ENCODE assay signal across 8 cellular contexts in the genomic region with DNA sequence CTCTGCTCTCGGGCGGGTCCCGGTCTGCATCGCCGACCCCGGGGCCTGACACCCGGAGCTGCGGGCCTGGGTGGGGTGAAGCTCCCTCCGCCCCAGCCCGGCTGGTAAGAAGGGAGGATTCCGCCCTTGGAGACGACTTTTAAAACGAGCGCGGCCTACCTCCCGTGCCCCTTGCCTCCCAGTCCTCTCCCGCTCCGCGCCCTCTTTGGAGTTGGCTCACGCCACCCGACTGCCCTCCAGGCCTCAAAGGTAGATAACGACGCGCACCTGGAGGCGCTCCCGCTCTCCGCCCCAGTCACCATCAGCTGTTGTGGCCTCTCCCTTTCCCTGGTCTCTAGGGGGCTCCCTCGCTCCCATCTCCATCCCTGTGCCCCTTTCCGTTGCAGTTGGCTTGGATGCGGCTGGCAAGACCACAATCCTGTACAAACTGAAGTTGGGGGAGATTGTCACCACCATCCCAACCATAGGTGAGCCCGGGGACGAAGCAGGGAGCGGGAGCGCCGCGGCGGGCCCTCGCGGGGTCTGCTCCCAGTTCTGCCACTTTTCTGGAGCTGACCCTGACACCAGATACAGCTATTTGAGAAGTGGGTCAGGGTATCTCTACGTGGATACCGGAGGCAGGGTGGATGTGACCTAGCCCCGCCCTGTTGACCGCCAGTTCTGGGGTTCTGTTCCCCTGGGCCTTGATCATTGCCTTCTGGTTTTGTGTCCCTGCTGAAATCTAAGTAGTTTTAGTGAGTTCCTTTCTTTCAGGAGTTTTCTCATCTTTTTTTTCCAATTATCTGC. TPM values are rescaled to one million over a fixed set of nuclear protein-coding genes. Genes with fewer than 3 reads are reported as not detected.
DNase-seq lines count a peak whose midpoint lies in the region; ATAC-seq and TF ChIP-seq lines count a peak whose summit lies in the region.

No MANE protein-coding gene starts in this region.

- CTCF ChIA-PET in Caco-2 (lab: Charles Lee) = interaction anchor here (1.0 to 1.7 kb wide), 4 partner anchors 12 to 62 kb away, joined by 3 to 8 read pairs (median 4); no protein-coding TSS in a partner anchor

- H3K9me3 ChIP-seq in Caco-2 = no peaks in the 10 kb centered on the region
- no peaks in the 10 kb centered on the region for H3K9me3 ChIP-seq in OCI-LY1 (ENCODE audit: low read length)
- no peaks in the 10 kb centered on the region for H3K9me3 ChIP-seq in left ventricle myocardium inferior (replicated peaks)
- H3K9me3 ChIP-seq in parathyroid adenoma (ENCODE audit: control insufficient read depth, low read length) = no peaks in the 10 kb centered on the region

- H3K27me3 ChIP-seq in Caco-2 (replicated peaks; ENCODE audit: control insufficient read depth, insufficient read depth, low read length) = no peaks in the 10 kb centered on the region
- H3K27me3 ChIP-seq in OCI-LY1 (ENCODE audit: insufficient read depth, low read length) = no peaks in the 10 kb centered on the region
- H3K27me3 ChIP-seq in left ventricle myocardium inferior (ENCODE audit: low read depth) = no peaks in the 10 kb centered on the region
- H3K27me3 ChIP-seq in parathyroid adenoma (ENCODE audit: control insufficient read depth, insufficient read depth, low read length) = no peaks in the 10 kb centered on the region

- H3K4me3 ChIP-seq in Caco-2 (ENCODE audit: low read depth, low read length) (peak overlapping the region; percentile 91), OCI-LY1 (ENCODE audit: low read depth, low read length, poor library complexity, severe bottlenecking) (peak overlapping the region; percentile 81), left ventricle myocardium inferior (peak overlapping the region; percentile 91), parathyroid adenoma (ENCODE audit: low read depth, low read length) (peak overlapping the region; percentile 84)

- H2AFZ ChIP-seq in OCI-LY1 (ENCODE audit: low read length) = no peak overlapping the region; the same call in 1 of the 2 replicates
- peak overlapping the region; percentile 99 for H2AFZ ChIP-seq in parathyroid adenoma

- H3K27ac ChIP-seq in OCI-LY1 (ENCODE audit: low read depth, low read length, poor library complexity, severe bottlenecking) = no peak overlapping the region
- peak overlapping the region; percentile 94 for H3K27ac ChIP-seq in left ventricle myocardium inferior (replicated peaks)
- H3K27ac ChIP-seq in parathyroid adenoma = peak overlapping the region; percentile 88

- no TSS peak for BruUV-seq in Caco-2 (replicated peaks; lab: Mats Ljungman, UMichigan)

- 0 out of 2 replicates have a peak, but pooled peaks cover 1% of the 10 kb centered on the region for H3K36me3 ChIP-seq in Caco-2 (ENCODE audit: control insufficient read depth, insufficient read depth, low read length)
- peaks cover 22% of the 10 kb centered on the region for H3K36me3 ChIP-seq in OCI-LY1 (ENCODE audit: insufficient read depth, low read length)
- peaks cover 25% of the 10 kb centered on the region for H3K36me3 ChIP-seq in left ventricle myocardium inferior
- no peaks in the 10 kb centered on the region for H3K36me3 ChIP-seq in parathyroid adenoma (ENCODE audit: control insufficient read depth, insufficient read depth, low read length)

- POLR2A ChIA-PET in Caco-2 (lab: Charles Lee) = interaction anchor here (1.4 to 1.5 kb wide), 2 partner anchors 40 to 62 kb away, joined by 3 to 4 read pairs; no protein-coding TSS in a partner anchor

- H3K79me2 ChIP-seq in OCI-LY1 (ENCODE audit: insufficient read depth, low read length) = peaks cover 6% of the 10 kb centered on the region; the same call in 1 of the 2 replicates
- peaks cover 14% of the 10 kb centered on the region for H3K79me2 ChIP-seq in parathyroid adenoma

- ATAC-seq in GM19452 (IDR thresholded peaks at IDR 0.05; ENCODE audit: unreplicated experiment) (peak; percentile 1), HG03520 (IDR thresholded peaks at IDR 0.05; ENCODE audit: unreplicated experiment) (peak; percentile 2), GM18519 (IDR thresholded peaks at IDR 0.05; ENCODE audit: low FRiP score, unreplicated experiment) (no peak)

- no peaks in the 10 kb centered on the region for H3F3A ChIP-seq in OCI-LY1 (ENCODE audit: insufficient read depth, low read length)

- H3K4me3 Mint-ChIP-seq in Caco-2 (ENCODE audit: unreplicated experiment) = peak overlapping the region; percentile 83

- peak overlapping the region; percentile 90 for H3K27ac Mint-ChIP-seq in Caco-2 (ENCODE audit: unreplicated experiment)

- H3K9me3 Mint-ChIP-seq in Caco-2 (ENCODE audit: unreplicated experiment) = no peaks in the 10 kb centered on the region

- intact Hi-C loops in Caco-2 (cut with micrococcal nuclease; ENCODE audit: unreplicated experiment) = loop anchor here (1.0 to 10.0 kb wide), 3 partner anchors 40 to 194 kb away; partner anchors contain the start of gene ZNF800
- intact Hi-C loops in left ventricle myocardium inferior (cut with micrococcal nuclease) = no loop called here

- H3K4me1 Mint-ChIP-seq in Caco-2 (ENCODE audit: low read depth, unreplicated experiment) = peaks cover 23% of the 10 kb centered on the region

- peaks cover 45% of the 10 kb centered on the region for H3K36me3 Mint-ChIP-seq in Caco-2 (ENCODE audit: insufficient read depth, unreplicated experiment)

- peak overlapping the region; percentile 82 for H3K9ac ChIP-seq in OCI-LY1 (ENCODE audit: low read length)
- peak overlapping the region; percentile 96 for H3K9ac ChIP-seq in parathyroid adenoma

- DNase-seq in Caco-2 (peak; percentile 81 to 82), amygdala (lab: John Stamatoyannopoulos, UW) (peak in 45 of 56 donors; percentile 13 to 65 (median 47)), left ventricle myocardium inferior (peak; percentile 36)

- H3K9me2 ChIP-seq in OCI-LY1 (ENCODE audit: low read depth, low read length) = no peaks in the 10 kb centered on the region

- no peaks in the 10 kb centered on the region for H3K27me3 Mint-ChIP-seq in Caco-2 (ENCODE audit: insufficient read depth, unreplicated experiment)

- peaks cover 29% of the 10 kb centered on the region for H3K4me1 ChIP-seq in Caco-2
- peaks cover 35% of the 10 kb centered on the region for H3K4me1 ChIP-seq in OCI-LY1 (ENCODE audit: insufficient read depth, low read length, severe bottlenecking)
- H3K4me1 ChIP-seq in left ventricle myocardium inferior = peaks cover 50% of the 10 kb centered on the region
- H3K4me1 ChIP-seq in parathyroid adenoma = peaks cover 6% of the 10 kb centered on the region

- no peaks in the 10 kb centered on the region for H4K20me1 ChIP-seq in OCI-LY1 (ENCODE audit: insufficient read depth, low read length)

- H3K4me2 ChIP-seq in OCI-LY1 (ENCODE audit: low read length) (peak overlapping the region; percentile 87), parathyroid adenoma (ENCODE audit: low read length) (peak overlapping the region; percentile 97)

- peak; percentile 28 to 69 for TF ChIP-seq CTCF in Caco-2 (IDR thresholded peaks at IDR 0.05; ENCODE audit: insufficient read depth in 1 of 2, low read depth in 1 of 2, low read length in 1 of 2, severe bottlenecking in 1 of 2, unreplicated experiment in 1 of 2)
- TF ChIP-seq CTCF in OCI-LY1 (IDR thresholded peaks at IDR 0.05; ENCODE audit: low read length) = peak; percentile 88
- peak; percentile 40 for TF ChIP-seq CTCF in left ventricle myocardium inferior (IDR thresholded peaks at IDR 0.05; ENCODE audit: borderline replicate concordance)
- TF ChIP-seq CTCF in parathyroid adenoma (IDR thresholded peaks at IDR 0.05) = peak; percentile 59

RNA-seq across cellular contexts. Expression of gene ARF5, which starts 0.7 kb away (rescaled TPM):
- total RNA-seq in Caco-2 (2022) = 162 and 172 TPM in 2 replicates
- 67.2 TPM for total RNA-seq in left ventricle myocardium inferior

RNA-seq across cellular contexts. Expression of gene GCC1, which starts 3.5 kb away (rescaled TPM):
- total RNA-seq in Caco-2 (2022) = 23.0 and 26.6 TPM in 2 replicates
- total RNA-seq in left ventricle myocardium inferior = 6.8 TPM

RNA-seq across cellular contexts. Expression of gene FSCN3, which starts 4.6 kb away (rescaled TPM):
- total RNA-seq in Caco-2 (2022) (1.6 and 2.2 TPM in 2 replicates), left ventricle myocardium inferior (not detected)

RNA-seq across cellular contexts. Expression of gene PAX4, which starts 29.1 kb away (rescaled TPM):
- total RNA-seq in Caco-2 (2022) = not detected in 2 replicates
- not detected for total RNA-seq in left ventricle myocardium inferior
